In genomic region chr20:50347568-50347981, GRCh38 we compare ENCODE assay signal across 18 cellular contexts.
DNase-seq lines count a peak whose midpoint lies in the region; ATAC-seq and TF ChIP-seq lines count a peak whose summit lies in the region.
"Had no signal": no experiment of that assay in that cellular context is flagged by ENCODE, and none has a peak within 500 bp of the region (broad histone marks: within the 10 kb centered on the region; RNA-seq: fewer than 3 reads in every experiment).

No MANE protein-coding gene starts in this region.

- no peak overlapping the region for H3K4me3 Mint-ChIP-seq in MCF 10A (ENCODE audit: unreplicated experiment)
- H3K4me3 Mint-ChIP-seq: activated CD4-positive, alpha-beta T cell treated with anti-CD3 and anti-CD28 coated beads, Interleukin-2, amount 10 ng/mL, durations not matched to agents 7 days and 5 days; T-helper 2 cell treated with Interferon-gamma antibody and Interleukin-4, amounts not matched to agents 5 μg/mL and 100 μg/mL, for 36 hours had no signal

- H3K9me3 ChIP-seq in mammary epithelial cell (replicated peaks; ENCODE audit: insufficient read depth, low read length) (no peaks in the 10 kb centered on the region), esophagus muscularis mucosa (no peaks in the 10 kb centered on the region), neutrophil (no peaks in the 10 kb centered on the region), transverse colon (no peaks in the 10 kb centered on the region)
- H3K9me3 ChIP-seq: mucosa of descending colon, ovary had no signal

- H3K27me3 ChIP-seq in mammary epithelial cell (ENCODE audit: insufficient read depth, low read length) (no peaks in the 10 kb centered on the region), esophagus muscularis mucosa (no peaks in the 10 kb centered on the region), neutrophil (no peaks in the 10 kb centered on the region), transverse colon (no peaks in the 10 kb centered on the region)
- H3K27me3 ChIP-seq: ovary had no signal

- H3K36me3 ChIP-seq in mammary epithelial cell (ENCODE audit: insufficient read depth, low read length) (no peaks in the 10 kb centered on the region), esophagus muscularis mucosa (no peaks in the 10 kb centered on the region), neutrophil (no peaks in the 10 kb centered on the region), transverse colon (no peaks in the 10 kb centered on the region)
- H3K36me3 ChIP-seq: ovary had no signal

- H3K9me3 Mint-ChIP-seq in MCF 10A (ENCODE audit: unreplicated experiment), result no peaks in the 10 kb centered on the region
- H3K9me3 Mint-ChIP-seq: activated CD4-positive, alpha-beta T cell treated with anti-CD3 and anti-CD28 coated beads, Interleukin-2, amount 10 ng/mL, durations not matched to agents 7 days and 5 days; T-helper 2 cell treated with Interferon-gamma antibody and Interleukin-4, amounts not matched to agents 5 μg/mL and 100 μg/mL, for 36 hours had no signal

- CTCF ChIA-PET in MCF 10A (lab: Yijun Ruan, JAX) (interaction anchor here (0.6 to 1.0 kb wide), 3 partner anchors 10 to 158 kb away, joined by 3 read pairs; no protein-coding TSS in a partner anchor), mammary epithelial cell (lab: Charles Lee; ENCODE audit: low non-redundant PET) (no interaction called here)

- BruUV-seq in MCF 10A (replicated peaks; lab: Mats Ljungman, UMichigan) (no TSS peak), mammary epithelial cell (replicated peaks; lab: Mats Ljungman, UMichigan) (no TSS peak)

- DNase-seq in MCF 10A (ENCODE audit: unreplicated experiment) (peak; percentile 74), mammary epithelial cell (no peak), esophagus muscularis mucosa (ENCODE audit: extremely low spot score) (no peak), transverse colon (no peak), NCI-H524 treated with DMSO at 0.1 percent for 48 hours (lab: John Stamatoyannopoulos, UW) (no peak), NOMO-1 (lab: John Stamatoyannopoulos, UW; ENCODE audit: unreplicated experiment in 2 of 2) (no peak)
- DNase-seq: activated CD4-positive, alpha-beta T cell treated with anti-CD3 and anti-CD28 coated beads, Interleukin-2, amount 10 ng/mL, durations not matched to agents 7 days and 5 days; effector CD8-positive, alpha-beta T cell; MM.1S; mucosa of descending colon; NCI-H2081; NCI-H82; ovary; stimulated activated CD4-positive, alpha-beta T cell treated with anti-CD3 and anti-CD28 coated beads, Interleukin-15, amount 100 ng/mL, for 24 hours had no signal

- no peaks in the 10 kb centered on the region for H3K36me3 Mint-ChIP-seq in MCF 10A (ENCODE audit: insufficient read depth, unreplicated experiment)

- H3K27me3 Mint-ChIP-seq in MCF 10A (ENCODE audit: insufficient read depth, unreplicated experiment), result no peaks in the 10 kb centered on the region

- H2AFZ ChIP-seq in mammary epithelial cell (ENCODE audit: low read depth, low read length), result no peak overlapping the region

- no peak for ATAC-seq in HG03039 (IDR thresholded peaks at IDR 0.05; ENCODE audit: unreplicated experiment)
- ATAC-seq: GM12878 had no signal

- H3K4me2 ChIP-seq in mammary epithelial cell (ENCODE audit: insufficient read depth, low read depth, low read length), result no peak overlapping the region

- POLR2A ChIA-PET in MCF 10A (lab: Yijun Ruan, JAX), result interaction anchor here (0.6 to 3.0 kb wide), 5 partner anchors 8 to 26 kb away, joined by 3 to 23 read pairs (median 4); no protein-coding TSS in a partner anchor

- peaks cover 10% of the 10 kb centered on the region for H3K4me1 Mint-ChIP-seq in MCF 10A (ENCODE audit: insufficient read depth, unreplicated experiment)

- TF ChIP-seq EP300 in esophagus muscularis mucosa (IDR thresholded peaks at IDR 0.05) (no peak), transverse colon (IDR thresholded peaks at IDR 0.05; ENCODE audit: low read depth) (no peak)

- TF ChIP-seq POLR2A in esophagus muscularis mucosa (IDR thresholded peaks at IDR 0.05; ENCODE audit: low read depth) (no peak), transverse colon (IDR thresholded peaks at IDR 0.05) (no peak)

- no peaks in the 10 kb centered on the region for H4K20me1 ChIP-seq in mammary epithelial cell (ENCODE audit: insufficient read depth, low read length)

- no peaks in the 10 kb centered on the region for H3K79me2 ChIP-seq in mammary epithelial cell (ENCODE audit: insufficient read depth, low read length)

- peaks cover 21% of the 10 kb centered on the region for H3K4me1 ChIP-seq in mammary epithelial cell (ENCODE audit: insufficient read depth, low read length)
- peaks cover 18 to 33% (median 30%) of the 10 kb centered on the region in 4 donors for H3K4me1 ChIP-seq in esophagus muscularis mucosa
- H3K4me1 ChIP-seq in neutrophil (ENCODE audit: control insufficient read depth in 1 of 2, insufficient read depth in 1 of 2, low read depth in 1 of 2, low read length in 1 of 2), result peaks cover 70 to 84% of the 10 kb centered on the region in 2 experiments
- peaks cover 0 to 19% (median 9%) of the 10 kb centered on the region in 4 donors for H3K4me1 ChIP-seq in transverse colon

- WGBS in mammary epithelial cell (ENCODE audit: low coverage, missing lambda C conversion rate), result 49% methylated on average over 6 of the region's 6 CpGs
- WGBS in esophagus muscularis mucosa, result 57% methylated on average over 1 of the region's 6 CpGs
- WGBS in transverse colon (ENCODE audit: low coverage in 1 of 2), 2 donors, result 70% methylated on average over 6 of the region's 6 CpGs; no CpG with 5 or more reads in 1 of the 2 donors

- dilution Hi-C loops in mammary epithelial cell (cut with HindIII; ENCODE audit: low sequenced_read_pairs), result no loop called here

- H3K4me3 ChIP-seq in mammary epithelial cell (replicated peaks in 1 of 3; ENCODE audit: insufficient read depth in 1 of 3, low read depth in 2 of 3, low read length in 3 of 3) (no peak overlapping the region), esophagus muscularis mucosa (no peak overlapping the region), neutrophil (ENCODE audit: low read depth in 1 of 2, low read length in 1 of 2) (peak overlapping the region; percentile 35 to 39), transverse colon (no peak overlapping the region)
- H3K4me3 ChIP-seq: GM12878, mucosa of descending colon, ovary had no signal

- intact Hi-C loops in MCF 10A (cut with micrococcal nuclease), result no loop called here
- intact Hi-C loops in mammary epithelial cell (cut with micrococcal nuclease), result no loop called here
- intact Hi-C loops in esophagus muscularis mucosa (cut with DNase I), result loop anchor here (2.0 kb wide), 1 partner anchor 71 kb away; no protein-coding TSS in a partner anchor
- intact Hi-C loops in transverse colon (cut with DNase I; ENCODE audit: low total_unique reads), result no loop called here

- TF ChIP-seq CTCF in MCF 10A (IDR thresholded peaks at IDR 0.05; ENCODE audit: unreplicated experiment) (no peak), mammary epithelial cell (conservative IDR thresholded peaks at IDR 0.05 in 1 of 2, IDR thresholded peaks at IDR 0.05 in 1 of 2; ENCODE audit: extremely low read depth in 1 of 2, insufficient read depth in 1 of 2, low read depth in 1 of 2, low read length in 2 of 2) (no peak), esophagus muscularis mucosa (IDR thresholded peaks at IDR 0.05) (no peak), neutrophil (IDR thresholded peaks at IDR 0.05) (peak; percentile 8), transverse colon (IDR thresholded peaks at IDR 0.05) (no peak)

- no peak overlapping the region for H3K27ac Mint-ChIP-seq in MCF 10A (ENCODE audit: low read depth, unreplicated experiment)
- H3K27ac Mint-ChIP-seq: activated CD4-positive, alpha-beta T cell treated with anti-CD3 and anti-CD28 coated beads, Interleukin-2, amount 10 ng/mL, durations not matched to agents 7 days and 5 days; T-helper 2 cell treated with Interferon-gamma antibody and Interleukin-4, amounts not matched to agents 5 μg/mL and 100 μg/mL, for 36 hours had no signal

- no peak overlapping the region for H3K9ac ChIP-seq in mammary epithelial cell (ENCODE audit: insufficient read depth, low read length)

- in situ Hi-C loops in mammary epithelial cell (cut with MboI; ENCODE audit: low sequenced_read_pairs in 2 of 2) (no loop called here), transverse colon (cut with MboI; ENCODE audit: low pct_ligation_motif_present in 1 of 4, low pct_unique_long_range_greater_than_20kb in 1 of 4, low sequenced_read_pairs in 3 of 4) (loop anchor here in 1 of 4 donors (25.0 kb wide), 1 partner anchor 135 kb away; no protein-coding TSS in a partner anchor)

- H3K27ac ChIP-seq in mammary epithelial cell (ENCODE audit: insufficient read depth, low read depth, low read length), result no peak overlapping the region
- peak overlapping the region; percentile 53 to 76 (median 66) for H3K27ac ChIP-seq in esophagus muscularis mucosa (replicated peaks in 1 of 4)
- H3K27ac ChIP-seq in neutrophil, result peak overlapping the region; percentile 95
- peak overlapping the region; percentile 60 to 69 (median 66) for H3K27ac ChIP-seq in transverse colon
- H3K27ac ChIP-seq: ovary had no signal

Comparison
In these comparisons a context has a peak if more than half of its experiments do, and no peak if none do; other contexts are left out.
1. H3K4me3 ChIP-seq: peak in neutrophil (2 of 2); none in mammary epithelial cell (0 of 3), esophagus muscularis mucosa (0 of 4) and transverse colon (0 of 4).